ENCODE assay signal across 33 cellular contexts in the genomic region with DNA sequence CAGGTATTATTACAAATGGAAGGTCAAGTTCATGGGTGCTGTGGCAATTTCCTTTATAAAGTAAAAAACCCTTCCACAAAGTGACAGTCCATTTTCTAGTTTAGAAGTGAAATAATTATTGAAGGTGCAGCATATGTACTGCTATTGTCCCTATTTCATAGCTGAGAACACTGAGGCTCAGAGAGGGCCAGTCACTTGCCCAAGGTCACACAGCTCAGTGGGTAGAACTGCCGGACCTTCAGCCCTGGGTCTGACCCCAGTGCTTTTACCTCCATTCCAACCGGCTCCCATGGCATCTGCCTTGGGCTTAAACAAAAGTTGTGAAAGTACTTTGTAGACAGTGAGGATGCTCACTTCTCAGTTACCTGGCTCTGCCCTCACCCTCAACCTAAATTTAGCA.
"Had no signal": no experiment of that assay in that cellular context is flagged by ENCODE, and none has a peak within 500 bp of the region (broad histone marks: within the 10 kb centered on the region; RNA-seq: fewer than 3 reads in every experiment).

No MANE protein-coding gene starts in this region.

- H3K4me3 ChIP-seq: adrenal gland, body of pancreas, esophagus squamous epithelium, gastroesophageal sphincter had no signal

- H3K36me3 Mint-ChIP-seq: activated naive CD8-positive, alpha-beta T cell had no signal

- H3K27ac Mint-ChIP-seq: activated B cell treated with CpG ODN at 0.5 μM for 24 hours; activated CD8-positive, alpha-beta T cell treated with anti-CD3 and anti-CD28 coated beads for 36 hours; activated naive CD8-positive, alpha-beta T cell; activated naive CD8-positive, alpha-beta T cell treated with anti-CD3 and anti-CD28 coated beads, Interleukin-2, amount 50 U/mL, for 24 hours; activated T-helper 17 cell treated with anti-CD3 and anti-CD28 coated beads, Interleukin-2, amount 50 U/mL, for 72 hours; effector memory CD8-positive, alpha-beta T cell; T-helper 17 cell; T-helper 2 cell treated with Interferon-gamma antibody and Interleukin-4, amounts not matched to agents 5 μg/mL and 100 μg/mL, for 36 hours had no signal

- H3K4me3 Mint-ChIP-seq: activated B cell treated with CpG ODN at 0.5 μM for 24 hours; activated CD8-positive, alpha-beta T cell treated with anti-CD3 and anti-CD28 coated beads for 36 hours; activated naive CD8-positive, alpha-beta T cell; activated naive CD8-positive, alpha-beta T cell treated with anti-CD3 and anti-CD28 coated beads, Interleukin-2, amount 50 U/mL, for 24 hours; activated T-cell treated with anti-CD3 and anti-CD28 coated beads, Interleukin-2, amount 50 U/mL, for 4 hours; activated T-helper 17 cell treated with anti-CD3 and anti-CD28 coated beads, Interleukin-2, amount 50 U/mL, for 72 hours; effector memory CD8-positive, alpha-beta T cell; T-helper 17 cell; T-helper 2 cell treated with Interferon-gamma antibody and Interleukin-4, amounts not matched to agents 5 μg/mL and 100 μg/mL, for 36 hours had no signal

- DNase-seq: activated B cell treated with CpG ODN at 0.5 μM for 24 hours; activated CD4-positive, alpha-beta T cell treated with anti-CD3 and anti-CD28 coated beads for 48 hours; activated CD4-positive, alpha-beta T cell treated with anti-CD3 and anti-CD28 coated beads, Interleukin-2, amount 50 U/mL, for 1 hour; activated CD4-positive, alpha-beta T cell treated with anti-CD3 and anti-CD28 coated beads, Interleukin-2, amount 50 U/mL, for 48 hours; activated CD8-positive, alpha-beta memory T cell treated with anti-CD3 and anti-CD28 coated beads for 24 hours; activated CD8-positive, alpha-beta T cell treated with anti-CD3 and anti-CD28 coated beads for 36 hours; activated effector memory CD4-positive, alpha-beta T cell treated with Interleukin-2 at 50 U/mL for 16 hours; activated gamma-delta T cell treated with Interleukin-2 at 50 U/mL for 16 hours; activated naive CD4-positive, alpha-beta T cell treated with anti-CD3 and anti-CD28 coated beads, Interleukin-2, amount 50 U/mL, for 16 hours; activated naive CD4-positive, alpha-beta T cell treated with Interleukin-2 at 50 U/mL for 16 hours; activated naive CD8-positive, alpha-beta T cell treated with anti-CD3 and anti-CD28 coated beads, Interleukin-2, amount 50 U/mL, for 24 hours; activated T-cell treated with anti-CD3 and anti-CD28 coated beads, Interleukin-2, amount 50 U/mL, for 4 hours; adrenal gland; amygdala; aorta; body of pancreas; caudate nucleus; cortex of kidney; dermis blood vessel endothelial cell; effector CD4-positive, alpha-beta T cell; effector memory CD8-positive, alpha-beta T cell; esophagus squamous epithelium; foreskin melanocyte; T-helper 1 cell; T-helper 17 cell; T1000; WERI-Rb-1 had no signal

- H3K36me3 ChIP-seq: adrenal gland, esophagus squamous epithelium, gastroesophageal sphincter, WERI-Rb-1 had no signal

- H3K27me3 ChIP-seq: adrenal gland had no signal

- H3K27ac ChIP-seq: adrenal gland, body of pancreas, epithelial cell of prostate, esophagus squamous epithelium, gastroesophageal sphincter, WERI-Rb-1 had no signal

- H3K9me3 Mint-ChIP-seq: activated B cell treated with CpG ODN at 0.5 μM for 24 hours; activated CD8-positive, alpha-beta T cell treated with anti-CD3 and anti-CD28 coated beads for 36 hours; activated naive CD8-positive, alpha-beta T cell treated with anti-CD3 and anti-CD28 coated beads, Interleukin-2, amount 50 U/mL, for 24 hours; activated T-cell treated with anti-CD3 and anti-CD28 coated beads, Interleukin-2, amount 50 U/mL, for 4 hours; activated T-helper 17 cell treated with anti-CD3 and anti-CD28 coated beads, Interleukin-2, amount 50 U/mL, for 72 hours; effector memory CD8-positive, alpha-beta T cell; T-helper 2 cell treated with Interferon-gamma antibody and Interleukin-4, amounts not matched to agents 5 μg/mL and 100 μg/mL, for 36 hours had no signal

- H3K9me3 ChIP-seq: adrenal gland, body of pancreas, esophagus squamous epithelium, gastroesophageal sphincter had no signal

- H3K4me1 Mint-ChIP-seq: activated naive CD8-positive, alpha-beta T cell treated with anti-CD3 and anti-CD28 coated beads, Interleukin-2, amount 50 U/mL, for 24 hours; activated T-helper 17 cell treated with anti-CD3 and anti-CD28 coated beads, Interleukin-2, amount 50 U/mL, for 72 hours had no signal

- ATAC-seq: activated CD4-positive, CD25-positive, alpha-beta regulatory T cell treated with anti-CD3 and anti-CD28 coated beads, Interleukin-2, amount 50 U/mL, for 24 hours; activated CD8-positive, alpha-beta T cell treated with anti-CD3 and anti-CD28 coated beads for 36 hours; activated naive CD8-positive, alpha-beta T cell treated with anti-CD3 and anti-CD28 coated beads, Interleukin-2, amount 50 U/mL, for 24 hours; activated T-cell treated with anti-CD3 and anti-CD28 coated beads, Interleukin-2, amount 50 U/mL, for 4 hours; activated T-helper 17 cell treated with anti-CD3 and anti-CD28 coated beads, Interleukin-2, amount 50 U/mL, for 72 hours; body of pancreas; effector memory CD8-positive, alpha-beta T cell; gastroesophageal sphincter; T-helper 17 cell had no signal
